ENCODE assay signal across 25 cellular contexts in genomic region chr18:9994701-9995100, GRCh38.
"Had no signal": no experiment of that assay in that cellular context is flagged by ENCODE, and none has a peak within 500 bp of the region (broad histone marks: within the 10 kb centered on the region; RNA-seq: fewer than 3 reads in every experiment).

No MANE protein-coding gene starts in this region.

- FAIRE-seq: colon, endometrium, keratinocyte had no signal

- ATAC-seq: activated CD4-positive, alpha-beta T cell treated with anti-CD3 and anti-CD28 coated beads for 36 hours; activated CD8-positive, alpha-beta memory T cell treated with anti-CD3 and anti-CD28 coated beads, Interleukin-2, amount 10 ng/mL, durations not matched to agents 7 days and 5 days; activated CD8-positive, alpha-beta T cell treated with anti-CD3 and anti-CD28 coated beads, Interleukin-2, amount 10 ng/mL, durations not matched to agents 7 days and 5 days; activated naive CD4-positive, alpha-beta T cell treated with anti-CD3 and anti-CD28 coated beads, Interleukin-2, amount 50 U/mL, for 72 hours; gastrocnemius medialis; lower lobe of right lung; upper lobe of right lung had no signal

- H3K36me3 ChIP-seq: gastrocnemius medialis, lower lobe of right lung, ovary, prostate gland, right atrium auricular region, suprapubic skin, upper lobe of right lung had no signal

- H3K27me3 ChIP-seq: gastrocnemius medialis, ovary, right atrium auricular region, suprapubic skin, tibial artery, upper lobe of right lung had no signal

- DNase-seq: activated CD4-positive, alpha-beta T cell treated with anti-CD3 and anti-CD28 coated beads for 36 hours; activated CD4-positive, CD25-positive, alpha-beta regulatory T cell; activated CD8-positive, alpha-beta memory T cell treated with anti-CD3 and anti-CD28 coated beads, Interleukin-2, amount 10 ng/mL, durations not matched to agents 7 days and 5 days; activated CD8-positive, alpha-beta T cell treated with anti-CD3 and anti-CD28 coated beads, Interleukin-2, amount 10 ng/mL, durations not matched to agents 7 days and 5 days; activated T-cell treated with anti-CD3 and anti-CD28 coated beads, Interleukin-2, amount 50 U/mL, for 48 hours; anterior cingulate cortex; dermis blood vessel endothelial cell; effector CD8-positive, alpha-beta T cell; gastrocnemius medialis; hippocampal formation; lower lobe of right lung; ovary; stimulated activated CD4-positive, alpha-beta T cell treated with anti-CD3 and anti-CD28 coated beads, Interleukin-15, amount 100 ng/mL, for 24 hours; stimulated activated CD4-positive, alpha-beta T cell treated with anti-CD3 and anti-CD28 coated beads, Interleukin-2, amount 100 ng/mL, for 24 hours; stimulated activated naive CD4-positive, alpha-beta T cell; tibial artery; upper lobe of right lung had no signal

- H3K27ac ChIP-seq: epithelial cell of prostate, gastrocnemius medialis, lower lobe of right lung, ovary, prostate gland, right atrium auricular region, suprapubic skin, tibial artery, upper lobe of right lung had no signal

- H3K9me3 ChIP-seq: ovary, prostate gland, suprapubic skin had no signal

- H3K4me3 ChIP-seq: gastrocnemius medialis, lower lobe of right lung, ovary, prostate gland, right atrium auricular region, suprapubic skin, tibial artery, upper lobe of right lung had no signal

- H3K4me1 ChIP-seq: gastrocnemius medialis, prostate gland had no signal
